ENCODE assay signal across 19 cellular contexts in the genomic region with DNA sequence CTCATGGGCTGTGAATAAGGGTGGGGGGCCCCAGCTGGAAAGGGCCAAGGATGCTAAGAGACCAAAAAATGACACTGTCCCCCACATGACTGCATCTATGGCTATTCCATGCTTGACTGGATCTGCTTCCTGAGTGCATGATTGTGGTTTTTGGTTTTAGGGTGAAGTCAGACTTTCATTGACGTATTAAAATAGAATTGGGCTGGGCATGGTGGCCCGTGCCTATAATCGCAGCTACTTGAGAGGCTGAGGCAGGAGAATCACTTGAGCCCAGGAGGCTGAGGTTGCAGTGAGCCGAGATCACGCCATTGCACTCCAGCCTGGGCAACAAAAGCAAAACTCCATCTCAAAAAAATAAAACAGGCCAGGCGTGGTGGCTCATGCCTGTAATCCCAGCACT. TPM values are rescaled to one million over a fixed set of nuclear protein-coding genes. Genes with fewer than 3 reads are reported as not detected.
A peak's percentile ranks its signal among the peaks of the same experiment; 100 is the strongest.
DNase-seq lines count a peak whose midpoint lies in the region; ATAC-seq and TF ChIP-seq lines count a peak whose summit lies in the region.
"Not testable (repeated sequence)": the region's sequence is repeated elsewhere in the genome, so short reads cannot be mapped to it uniquely, and the experiment has no call there.
"Had no signal": no experiment of that assay in that cellular context is flagged by ENCODE, and none has a peak within 500 bp of the region (broad histone marks: within the 10 kb centered on the region; RNA-seq: fewer than 3 reads in every experiment).

No MANE protein-coding gene starts in this region.

- 67 to 83% (median 82%) methylated on average over 6 of the region's 6 CpGs for WGBS in spleen, 5 donors

- H3K27me3 ChIP-seq in DOHH2 (ENCODE audit: control insufficient read depth, low read length); SU-DHL-6 (ENCODE audit: low read length); spleen (replicated peaks in 1 of 7): not testable (repeated sequence)

- H3F3A ChIP-seq in DOHH2 (ENCODE audit: control insufficient read depth, insufficient read depth) (peaks cover 19% of the 10 kb centered on the region), SU-DHL-6 (ENCODE audit: insufficient read depth) (peaks cover 42% of the 10 kb centered on the region)

- DNase-seq in astrocyte of the hippocampus (ENCODE audit: low read depth, low spot score) = peak; percentile 47
- DNase-seq in spleen = not testable (repeated sequence)

- H3K4me1 ChIP-seq in DOHH2 (ENCODE audit: control insufficient read depth, low read length) (peaks cover 71% of the 10 kb centered on the region), spleen (peaks cover 5 to 62% (median 31%) of the 10 kb centered on the region in 6 donors)

- H3K9me3 ChIP-seq in DOHH2 (ENCODE audit: control insufficient read depth, insufficient read depth, low read length); SU-DHL-6 (ENCODE audit: insufficient read depth, low read length); spleen: not testable (repeated sequence)

- H3K36me3 ChIP-seq in DOHH2 (ENCODE audit: control insufficient read depth, low read length) = peaks cover 100% of the 10 kb centered on the region
- peaks cover 25% of the 10 kb centered on the region for H3K36me3 ChIP-seq in SU-DHL-6 (ENCODE audit: low read length)
- peaks cover 0 to 100% (median 80%) of the 10 kb centered on the region in 6 donors for H3K36me3 ChIP-seq in spleen

- H3K27ac ChIP-seq in DOHH2 (ENCODE audit: low read depth, low read length) (peak overlapping the region; percentile 4; the same call in 1 of the 2 replicates), SU-DHL-6 (ENCODE audit: low read depth, low read length) (peak overlapping the region; percentile 75), spleen (peak overlapping the region in 5 of 8 donors; percentile 14 to 45 (median 37))

- H4K20me1 ChIP-seq in DOHH2 (ENCODE audit: control insufficient read depth, insufficient read depth, low read depth, low read length); SU-DHL-6 (ENCODE audit: low read depth, low read length): not testable (repeated sequence)

- not testable (repeated sequence) for H2AFZ ChIP-seq in SU-DHL-6 (ENCODE audit: low read depth, low read length, severe bottlenecking)

- not testable (repeated sequence) for TF ChIP-seq POLR2A in spleen (IDR thresholded peaks at IDR 0.05)

- H3K79me2 ChIP-seq in DOHH2 (ENCODE audit: control insufficient read depth, low read length) (peaks cover 81% of the 10 kb centered on the region), SU-DHL-6 (ENCODE audit: insufficient read depth, low read length) (peaks cover 27% of the 10 kb centered on the region)

- H3K9ac ChIP-seq in SU-DHL-6 (ENCODE audit: low read length) = peak overlapping the region; percentile 15; the same call in 1 of the 2 replicates

- ATAC-seq in GM18861 (IDR thresholded peaks at IDR 0.05; ENCODE audit: unreplicated experiment) (peak; percentile 56), GM21360 (IDR thresholded peaks at IDR 0.05; ENCODE audit: unreplicated experiment) (peak; percentile 44), HG02610 (IDR thresholded peaks at IDR 0.05; ENCODE audit: unreplicated experiment) (peak; percentile 50), HG03354 (IDR thresholded peaks at IDR 0.05; ENCODE audit: poor library complexity, severe bottlenecking, unreplicated experiment) (peak; percentile 56)

- intact Hi-C loops in spleen (cut with DNase I; ENCODE audit: low total_unique reads) = loop anchor here (5.0 kb wide), 1 partner anchor 49 kb away; no protein-coding TSS in a partner anchor

- TF ChIP-seq CTCF in DOHH2 (IDR thresholded peaks at IDR 0.05; ENCODE audit: low read depth, low read length, poor library complexity, severe bottlenecking); SU-DHL-6 (IDR thresholded peaks at IDR 0.05; ENCODE audit: insufficient read depth, low read length, poor library complexity, severe bottlenecking); spleen (IDR thresholded peaks at IDR 0.05 in 8 of 11, conservative IDR thresholded peaks at IDR 0.05 in 3 of 11): not testable (repeated sequence)

- H3K9me2 ChIP-seq in DOHH2 (replicated peaks; ENCODE audit: control insufficient read depth, low read length); SU-DHL-6 (replicated peaks; ENCODE audit: insufficient read depth, low read length): not testable (repeated sequence)

- peak overlapping the region; percentile 34 for H3K4me2 ChIP-seq in DOHH2 (ENCODE audit: low read length)
- peak overlapping the region; percentile 38 for H3K4me2 ChIP-seq in SU-DHL-6 (ENCODE audit: low read depth, low read length, poor library complexity, severe bottlenecking)

- H3K4me3 ChIP-seq in DOHH2 (ENCODE audit: low read length) = peak overlapping the region; percentile 7; the same call in 1 of the 2 replicates
- not testable (repeated sequence) for H3K4me3 ChIP-seq in SU-DHL-6 (ENCODE audit: insufficient read depth, low read length, poor library complexity, severe bottlenecking); spleen

RNA-seq across cellular contexts. Expression of a gene that starts 12.4 kb away (rescaled TPM):
- 10 to 100 TPM; 25.0 to 33.4 (median 28.8) TPM for total RNA-seq in spleen
- polyA plus RNA-seq in spleen = 10 to 100 TPM; 27.4 to 45.7 (median 43.6) TPM

RNA-seq across cellular contexts. Expression of a gene that starts 24.8 kb away (rescaled TPM):
- total RNA-seq in spleen = 100 to 1,000 TPM in 3 of 7 donors, 10 to 100 TPM in 4; 75.3 to 146 (median 90.5) TPM
- 10 to 100 TPM; 31.5 to 74.4 (median 35.4) TPM for polyA plus RNA-seq in spleen

RNA-seq across cellular contexts. Expression of a gene that starts 52.3 kb away (rescaled TPM):
- not detected for total RNA-seq in spleen
- under 1 TPM in 1 of 3 donors, not detected in 2; 0.06 TPM for polyA plus RNA-seq in spleen
- total RNA-seq: A673, cardiac septum, dermis blood vessel endothelial cell, endothelial cell of umbilical vein, GM23248, MCF 10A, mesenteric fat pad, NCI-H460, right lobe of liver, SK-MEL-5, suprapubic skin had no signal
- polyA plus RNA-seq: endothelial cell of umbilical vein, GM23248 had no signal

RNA-seq across cellular contexts. Expression of a gene that starts 56.1 kb away (rescaled TPM):
- total RNA-seq in spleen = 10 to 100 TPM in 6 of 7 donors, 1 to 10 TPM in 1; 9.6 to 15.1 (median 10.7) TPM
- polyA plus RNA-seq in spleen = 10 to 100 TPM in 1 of 3 donors, 1 to 10 TPM in 2; 9.0 to 11.1 (median 9.2) TPM

RNA-seq across cellular contexts. Expression of a gene that starts 56.3 kb away (rescaled TPM):
- 10 to 100 TPM; 19.9 to 42.2 (median 24.1) TPM for total RNA-seq in spleen
- 10 to 100 TPM; 22.1 to 37.3 (median 33.7) TPM for polyA plus RNA-seq in spleen

Comparison
In these comparisons a context has a peak if more than half of its experiments do, and no peak if none do; other contexts are left out.
1. H3K27ac ChIP-seq: peak in every context shown above with its lines; median percentile 75 in SU-DHL-6; 37 in spleen; 4 in DOHH2.